ENCODE assay signal across 8 cellular contexts in the genomic region with DNA sequence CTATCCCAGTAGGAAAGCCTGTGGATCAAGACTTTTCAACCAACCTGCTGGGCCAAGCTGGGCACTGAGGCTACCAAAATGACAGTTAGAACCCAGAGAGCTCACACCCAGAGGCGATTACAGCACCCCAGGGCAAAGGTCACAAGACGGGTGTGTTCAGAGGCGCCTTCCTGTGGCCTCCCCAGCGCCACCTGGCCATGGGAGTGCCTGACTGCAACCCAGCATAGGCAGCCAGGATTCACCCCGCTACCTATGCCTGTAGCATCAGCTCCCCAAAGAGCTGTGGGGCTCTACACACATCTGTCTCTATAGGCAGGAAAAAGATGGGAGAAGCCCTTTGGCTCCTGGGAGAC. TPM values are rescaled to one million over a fixed set of nuclear protein-coding genes. Genes with fewer than 3 reads are reported as not detected.
DNase-seq lines count a peak whose midpoint lies in the region; ATAC-seq and TF ChIP-seq lines count a peak whose summit lies in the region.

No MANE protein-coding gene starts in this region.

- H3K27ac ChIP-seq in AG04450 (ENCODE audit: low read depth, low read length) = no peak overlapping the region

- H3K9me3 ChIP-seq in AG04450 (ENCODE audit: control insufficient read depth, insufficient read depth, low read length) (no peaks in the 10 kb centered on the region; the same call in 1 of the 2 replicates), mucosa of descending colon (no peaks in the 10 kb centered on the region)

- H3K4me3 ChIP-seq in AG04450 (ENCODE audit: low read depth, low read length) (no peak overlapping the region), mucosa of descending colon (no peak overlapping the region)

- POLR2A ChIA-PET in AG04450 (lab: Yijun Ruan, JAX) = interaction anchor here (0.9 to 1.1 kb wide), 2 partner anchors 9 to 11 kb away, joined by 3 to 4 read pairs; no protein-coding TSS in a partner anchor

- H3K4me1 ChIP-seq in mucosa of descending colon (ENCODE audit: low read depth) = peaks cover 10% of the 10 kb centered on the region

- TF ChIP-seq CTCF in AG04450 (IDR thresholded peaks at IDR 0.05; ENCODE audit: low read depth, low read length) (peak; percentile 34; the same call in 1 of the 2 replicates), mucosa of descending colon (IDR thresholded peaks at IDR 0.05) (peak; percentile 39)

- no peak for DNase-seq in AG04450 (ENCODE audit: low read depth, low spot score)
- peak; percentile 63 for DNase-seq in HPDE6-E6E7 (ENCODE audit: extremely low spot score)
- DNase-seq in activated CD4-positive, alpha-beta T cell treated with anti-CD3 and anti-CD28 coated beads, Interleukin-2, amount 50 U/mL, for 48 hours = peak; percentile 12 to 25
- peak; percentile 86 to 91 (median 87) for DNase-seq in mucosa of descending colon
- no peak for DNase-seq in GF-D8 (lab: John Stamatoyannopoulos, UW)
- no peak for DNase-seq in retina

- intact Hi-C loops in mucosa of descending colon (cut with DNase I, micrococcal nuclease) = no loop called here

- H3K36me3 ChIP-seq in mucosa of descending colon (ENCODE audit: low read depth) = no peaks in the 10 kb centered on the region

- TF ChIP-seq POLR2A in GM18505 (IDR thresholded peaks at IDR 0.05; ENCODE audit: borderline replicate concordance, extremely low read depth, insufficient read depth, insufficient read length) = no peak

- peak; percentile 83 for ATAC-seq in GM19023 (IDR thresholded peaks at IDR 0.05; ENCODE audit: unreplicated experiment)
- ATAC-seq in mucosa of descending colon = peak; percentile 96
- no peak for ATAC-seq in GM18505 (IDR thresholded peaks at IDR 0.05; ENCODE audit: unreplicated experiment)

- CTCF ChIA-PET in AG04450 (lab: Charles Lee) = interaction anchor here (0.6 kb wide), 1 partner anchor 336 kb away, joined by 7 read pairs; no protein-coding TSS in a partner anchor

- H3K27me3 ChIP-seq in AG04450 (ENCODE audit: control insufficient read depth, insufficient read depth, low read length) = no peaks in the 10 kb centered on the region

RNA-seq across cellular contexts. Expression of a gene that starts 33.5 kb away (rescaled TPM):
- polyA plus RNA-seq in AG04450 (2011; rRNA removed) = 118 and 149 TPM in 2 replicates
- polyA minus RNA-seq in AG04450 (2011; rRNA and poly(A)+ RNA removed) = 317 and 389 TPM in 2 replicates
- total RNA-seq in mucosa of descending colon = 10 to 100 TPM; 13.9 to 61.5 (median 27.1) TPM

RNA-seq across cellular contexts. Expression of a gene that starts 35.8 kb away (rescaled TPM):
- 0.09 and 0.12 TPM in 2 replicates for polyA plus RNA-seq in AG04450 (2011; rRNA removed)
- 0.69 TPM in 1 of 2 replicates, not detected in the other for polyA minus RNA-seq in AG04450 (2011; rRNA and poly(A)+ RNA removed)
- 10 to 100 TPM in 2 of 3 donors, 1 to 10 TPM in 1; 9.0 to 39.0 (median 20.4) TPM for total RNA-seq in mucosa of descending colon

RNA-seq across cellular contexts. Expression of a gene that starts 44.4 kb away (rescaled TPM):
- polyA plus RNA-seq in AG04450 (2011; rRNA removed) = 0.30 and 0.41 TPM in 2 replicates
- polyA minus RNA-seq in AG04450 (2011; rRNA and poly(A)+ RNA removed) = 0.26 TPM in 1 of 2 replicates, not detected in the other
- 100 to 1,000 TPM; 140 to 306 (median 302) TPM for total RNA-seq in mucosa of descending colon

Comparison
In these comparisons a context has a peak if more than half of its experiments do, and no peak if none do; other contexts are left out.
1. DNase-seq: peak in HPDE6-E6E7 (single experiment), activated CD4-positive, alpha-beta T cell treated with anti-CD3 and anti-CD28 coated beads, Interleukin-2, amount 50 U/mL, for 48 hours (2 of 2) and mucosa of descending colon (3 of 3); none in AG04450 (single experiment), GF-D8 (single experiment) and retina (single experiment).